In the genomic region with DNA sequence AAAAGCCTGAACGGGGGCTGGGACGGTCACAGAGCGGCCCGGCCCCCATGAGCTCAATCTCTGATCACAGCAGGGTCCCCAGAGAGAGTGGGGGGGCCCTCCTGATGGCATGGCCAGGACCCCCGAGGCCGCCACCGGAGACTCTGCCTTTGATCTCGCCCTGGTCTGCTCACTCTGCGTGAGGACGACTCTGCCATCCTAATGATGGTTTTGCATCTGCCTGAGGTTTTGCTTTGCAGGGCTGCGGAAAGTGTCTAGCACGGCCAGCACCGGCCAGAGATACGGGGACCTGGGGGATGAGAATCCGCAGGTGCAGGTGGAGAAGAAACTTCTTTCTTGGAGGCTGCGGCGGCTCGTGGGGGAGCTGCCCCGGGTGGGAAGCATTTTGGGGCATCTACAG, we compare ENCODE assay signal across 20 cellular contexts.
"Had no signal": no experiment of that assay in that cellular context is flagged by ENCODE, and none has a peak within 500 bp of the region (broad histone marks: within the 10 kb centered on the region; RNA-seq: fewer than 3 reads in every experiment).

No MANE protein-coding gene starts in this region.

- H3K9me3 ChIP-seq: SK-N-SH had no signal

- H3K27ac ChIP-seq: HL-60, KMS-11 had no signal

- FAIRE-seq: HTR-8/SVneo, K562, RCC 7860 had no signal

- H3K4me2 ChIP-seq: KMS-11, SK-N-SH had no signal

- ATAC-seq: K562 had no signal

- H3K4me3 ChIP-seq: K562 had no signal

- DNase-seq: Kasumi-1, MM.1S, NCI-H1092 treated with DMSO at 0.1 percent for 48 hours, NCI-H1436, NCI-H187, NCI-H2081, NCI-H2107, NCI-H2227 treated with DMSO at 0.1 percent for 48 hours, NCI-H524, NCI-H526 treated with DMSO at 0.1 percent for 48 hours, NCI-H748 treated with DMSO at 0.1 percent for 48 hours, Right ventricle myocardium superior, RPMI8226, SK-N-SH, SW 1271 had no signal

- H3K9ac ChIP-seq: KMS-11, SK-N-SH had no signal
